ENCODE assay signal across 8 cellular contexts in genomic region chr7:65080799-65081651, GRCh38.
DNase-seq lines count a peak whose midpoint lies in the region; ATAC-seq and TF ChIP-seq lines count a peak whose summit lies in the region.
"Not testable (repeated sequence)": the region's sequence is repeated elsewhere in the genome, so short reads cannot be mapped to it uniquely, and the experiment has no call there.

No MANE protein-coding gene starts in this region.

- ATAC-seq in GM21825 (IDR thresholded peaks at IDR 0.05; ENCODE audit: unreplicated experiment): peak; percentile 97
- peak; percentile 99 for ATAC-seq in stimulated activated naive CD8-positive, alpha-beta T cell treated with anti-CD3 and anti-CD28 coated beads, Interleukin-15, Interleukin-2, amounts not matched to agents 100 U/mL and 50 U/mL, for 24 hours

- not testable (repeated sequence) for H3K36me3 ChIP-seq in neural cell (ENCODE audit: insufficient read depth, low read length)

- not testable (repeated sequence) for H3K4me2 ChIP-seq in neural cell (ENCODE audit: low read length)

- H3K4me3 ChIP-seq in fibroblast of villous mesenchyme (ENCODE audit: low read depth, low read length) (peak overlapping the region; percentile 71), neural cell (ENCODE audit: low read length) (peak overlapping the region; percentile 68)

- TF ChIP-seq CTCF in fibroblast of villous mesenchyme (IDR thresholded peaks at IDR 0.05; ENCODE audit: insufficient read depth, low read depth, low read length); neural cell (IDR thresholded peaks at IDR 0.05; ENCODE audit: poor library complexity, severe bottlenecking): not testable (repeated sequence)

- not testable (repeated sequence) for H3K27ac ChIP-seq in neural cell (ENCODE audit: low read length)

- not testable (repeated sequence) for H3K27me3 ChIP-seq in neural cell (ENCODE audit: insufficient read depth, low read depth, low read length)

- peak overlapping the region; percentile 63 for H3K9ac ChIP-seq in neural cell (ENCODE audit: low read length)

- not testable (repeated sequence) for H3K79me2 ChIP-seq in neural cell (replicated peaks; ENCODE audit: insufficient read depth, low read length)

- not testable (repeated sequence) for H3K9me3 ChIP-seq in neural cell (ENCODE audit: low read length)

- not testable (repeated sequence) for H3K9me2 ChIP-seq in neural cell (ENCODE audit: insufficient read depth, low read length)

- not testable (repeated sequence) for H2AFZ ChIP-seq in neural cell (ENCODE audit: low read depth, low read length)

- TF ChIP-seq RAD21 in neural cell (conservative IDR thresholded peaks at IDR 0.05): not testable (repeated sequence)

- DNase-seq in EH (ENCODE audit: low read depth): peak; percentile 91
- DNase-seq in KG1 (lab: John Stamatoyannopoulos, UW): peak; percentile 65
- peak; percentile 78 for DNase-seq in SIG-M5 treated with dmso at 0.1 percent for 504 hours (lab: John Stamatoyannopoulos, UW; ENCODE audit: unreplicated experiment)
- peak; percentile 87 for DNase-seq in activated gamma-delta T cell treated with anti-CD3 and anti-CD28 coated beads, Interleukin-2, amount 50 U/mL, for 16 hours (ENCODE audit: low read depth)
- DNase-seq in fibroblast of villous mesenchyme (ENCODE audit: low read depth): peak; percentile 95
- peak; percentile 95 for DNase-seq in stimulated activated naive CD8-positive, alpha-beta T cell treated with anti-CD3 and anti-CD28 coated beads, Interleukin-15, Interleukin-2, amounts not matched to agents 100 U/mL and 50 U/mL, for 24 hours

- not testable (repeated sequence) for H3F3A ChIP-seq in neural cell (ENCODE audit: insufficient read depth, low read length, poor library complexity, severe bottlenecking)

- H4K20me1 ChIP-seq in neural cell (ENCODE audit: insufficient read depth): not testable (repeated sequence)

- not testable (repeated sequence) for TF ChIP-seq EP300 in neural cell (conservative IDR thresholded peaks at IDR 0.05; ENCODE audit: poor library complexity, severe bottlenecking)
